8 cellular contexts compared by ENCODE assay signal in the genomic region with DNA sequence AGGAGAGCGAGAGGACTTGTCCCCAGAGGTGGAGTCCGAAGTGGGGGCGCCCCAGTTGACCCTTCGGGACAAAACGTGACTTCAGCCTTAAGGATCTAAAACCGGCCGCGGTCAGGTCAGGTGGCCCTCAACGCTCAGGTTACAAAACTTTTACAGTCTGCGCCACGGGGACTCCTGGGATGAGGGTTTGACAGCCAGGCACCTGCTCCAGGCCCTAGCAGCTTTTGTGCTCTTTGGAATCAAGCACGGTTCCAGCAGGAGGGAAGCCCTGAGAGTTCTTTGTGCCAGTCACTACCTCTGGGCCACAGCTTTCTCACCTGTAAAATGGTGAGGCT. TPM values are rescaled to one million over a fixed set of nuclear protein-coding genes. Genes with fewer than 3 reads are reported as not detected.
DNase-seq lines count a peak whose midpoint lies in the region; ATAC-seq and TF ChIP-seq lines count a peak whose summit lies in the region.

No MANE protein-coding gene starts in this region.

- H3K27ac Mint-ChIP-seq in memory B cell = peak overlapping the region; percentile 62
- peak overlapping the region in 2 of 6 donors; percentile 42 to 65 for H3K27ac Mint-ChIP-seq in immature natural killer cell

- H3K4me1 Mint-ChIP-seq in memory B cell (no peaks in the 10 kb centered on the region), immature natural killer cell (peaks cover 5 to 10% of the 10 kb centered on the region in 2 donors)

- ATAC-seq in Right ventricle myocardium inferior (peak; percentile 5), memory B cell (ENCODE audit: low read depth) (no peak), GM19452 (IDR thresholded peaks at IDR 0.05; ENCODE audit: unreplicated experiment) (no peak), HG03139 (IDR thresholded peaks at IDR 0.05; ENCODE audit: unreplicated experiment) (no peak)

- H3K36me3 Mint-ChIP-seq in memory B cell (no peaks in the 10 kb centered on the region), immature natural killer cell (no peaks in the 10 kb centered on the region)

- H3K4me3 Mint-ChIP-seq in memory B cell (no peak overlapping the region), immature natural killer cell (no peak overlapping the region)

- H3K9me3 ChIP-seq in vagina = no peaks in the 10 kb centered on the region

- TF ChIP-seq CTCF in cardiac fibroblast (IDR thresholded peaks at IDR 0.05; ENCODE audit: low read depth, low read length) (no peak), vagina (IDR thresholded peaks at IDR 0.05) (no peak)

- intact Hi-C loops in Right ventricle myocardium inferior (cut with DNase I) (loop anchor here (2.0 to 5.0 kb wide), 2 partner anchors 19 to 67 kb away; a partner anchor contains a TSS), cardiac septum (cut with DNase I) (loop anchor here (5.0 kb wide), 2 partner anchors 67 to 147 kb away; a partner anchor contains a TSS), vagina (cut with DNase I) (loop anchor here (5.0 kb wide), 1 partner anchor 67 kb away; a partner anchor contains a TSS)

- H3K27me3 ChIP-seq in vagina = no peaks in the 10 kb centered on the region

- peaks cover 24% of the 10 kb centered on the region for H3K4me1 ChIP-seq in vagina

- H3K27me3 Mint-ChIP-seq in memory B cell = no peaks in the 10 kb centered on the region
- peaks cover 0 to 2% (median 2%) of the 10 kb centered on the region in 3 donors for H3K27me3 Mint-ChIP-seq in immature natural killer cell (ENCODE audit: low read depth in 3 of 3)

- peak overlapping the region; percentile 75 for H3K27ac ChIP-seq in vagina

- TF ChIP-seq POLR2A in vagina (IDR thresholded peaks at IDR 0.05) = no peak

- H3K4me3 ChIP-seq in cardiac fibroblast (replicated peaks in 1 of 2; ENCODE audit: low read depth in 2 of 2, low read length in 2 of 2) (peak overlapping the region; percentile 53 to 64), vagina (peak overlapping the region; percentile 42 to 44)

- H3K9me3 Mint-ChIP-seq in memory B cell = no peaks in the 10 kb centered on the region
- no peaks in the 10 kb centered on the region for H3K9me3 Mint-ChIP-seq in immature natural killer cell

- no peak for DNase-seq in Right ventricle myocardium inferior (ENCODE audit: missing footprints)
- DNase-seq in cardiac septum (ENCODE audit: low spot score) = no peak
- DNase-seq in cardiac fibroblast (ENCODE audit: low read depth in 2 of 2) = no peak
- DNase-seq in memory B cell (ENCODE audit: low spot score in 2 of 2) = no peak
- DNase-seq in vagina (ENCODE audit: extremely low spot score in 2 of 2) = no peak
- DNase-seq in immature natural killer cell = no peak

- H3K36me3 ChIP-seq in vagina = no peaks in the 10 kb centered on the region

RNA-seq across cellular contexts. Expression of a gene that starts 0.3 kb away (rescaled TPM):
- 11.4 TPM for total RNA-seq in Right ventricle myocardium inferior
- total RNA-seq in cardiac septum = 5.2 TPM
- total RNA-seq in vagina = not detected
- under 1 TPM in 1 of 3 donors, not detected in 2; 0.58 TPM for polyA plus RNA-seq in immature natural killer cell

RNA-seq across cellular contexts. Expression of a gene that starts 6.0 kb away (rescaled TPM):
- total RNA-seq in Right ventricle myocardium inferior (11.7 TPM), cardiac septum (12.2 TPM), vagina (32.4 TPM)
- polyA plus RNA-seq in immature natural killer cell = 10 to 100 TPM; 14.1 to 19.6 (median 15.4) TPM

RNA-seq across cellular contexts. Expression of a gene that starts 18.5 kb away (rescaled TPM):
- total RNA-seq in Right ventricle myocardium inferior (20.2 TPM), cardiac septum (20.0 TPM), vagina (32.9 TPM)
- polyA plus RNA-seq in immature natural killer cell = 10 to 100 TPM in 1 of 3 donors, 1 to 10 TPM in 1, under 1 TPM in 1; 0.38 to 12.9 (median 6.3) TPM

RNA-seq across cellular contexts. Expression of a gene that starts 57.1 kb away (rescaled TPM):
- 102 TPM for total RNA-seq in Right ventricle myocardium inferior
- total RNA-seq in cardiac septum = 115 TPM
- 58.4 TPM for total RNA-seq in vagina
- 10 to 100 TPM; 10.4 to 15.2 (median 12.4) TPM for polyA plus RNA-seq in immature natural killer cell
